Comparison of ENCODE assay signal across 8 cellular contexts in genomic region chr2:224922142-224922727, GRCh38.
DNase-seq lines count a peak whose midpoint lies in the region; ATAC-seq, FAIRE-seq and TF ChIP-seq lines count a peak whose summit lies in the region.

No MANE protein-coding gene starts in this region.

- intact Hi-C loops in uterus (cut with DNase I; ENCODE audit: low total_unique reads) = no loop called here

- H3K27ac Mint-ChIP-seq in HFFc6 (peak overlapping the region; percentile 34), mesothelial cell of epicardium (no peak overlapping the region)

- TF ChIP-seq POLR2A in uterus (IDR thresholded peaks at IDR 0.05) = no peak

- no peak overlapping the region for H3K27ac ChIP-seq in uterus

- H3K9me3 Mint-ChIP-seq in HFFc6 (no peaks in the 10 kb centered on the region), mesothelial cell of epicardium (no peaks in the 10 kb centered on the region)

- H3K27me3 ChIP-seq in uterus = no peaks in the 10 kb centered on the region

- no peaks in the 10 kb centered on the region for H3K9me3 ChIP-seq in uterus

- H3K4me1 ChIP-seq in uterus = no peaks in the 10 kb centered on the region

- H3K36me3 Mint-ChIP-seq in HFFc6 (ENCODE audit: low read depth) (peaks cover 19% of the 10 kb centered on the region), mesothelial cell of epicardium (no peaks in the 10 kb centered on the region)

- H3K4me1 Mint-ChIP-seq in HFFc6 (ENCODE audit: low read depth) (peaks cover 36% of the 10 kb centered on the region), mesothelial cell of epicardium (no peaks in the 10 kb centered on the region)

- FAIRE-seq in islet of Langerhans (lab: Jason Lieb, UNC) (peak; percentile 30), urothelium cell line (lab: Jason Lieb, UNC) (no peak)

- peak; percentile 65 for ATAC-seq in GM18508 (IDR thresholded peaks at IDR 0.05; ENCODE audit: insufficient read depth, unreplicated experiment)

- no peak for TF ChIP-seq CTCF in HFFc6 (IDR thresholded peaks at IDR 0.05)
- TF ChIP-seq CTCF in mesothelial cell of epicardium (IDR thresholded peaks at IDR 0.05; ENCODE audit: unreplicated experiment) = no peak
- TF ChIP-seq CTCF in uterus (IDR thresholded peaks at IDR 0.05) = no peak

- DNase-seq in HFFc6 (no peak), MV-4-11 (lab: John Stamatoyannopoulos, UW) (peak; percentile 99), mesothelial cell of epicardium (ENCODE audit: low spot score in 2 of 2, unreplicated experiment in 2 of 2) (no peak), uterus (no peak), kidney glomerular epithelial cell (lab: John Stamatoyannopoulos, UW) (no peak), urothelium cell line (ENCODE audit: low spot score) (no peak)

- H3K4me3 ChIP-seq in uterus = no peak overlapping the region

- H3K27me3 Mint-ChIP-seq in HFFc6 (ENCODE audit: insufficient read depth) (no peaks in the 10 kb centered on the region), mesothelial cell of epicardium (ENCODE audit: low read depth) (no peaks in the 10 kb centered on the region)

- H3K36me3 ChIP-seq in uterus = no peaks in the 10 kb centered on the region

- H3K4me3 Mint-ChIP-seq in HFFc6 = no peak overlapping the region
- no peak overlapping the region for H3K4me3 Mint-ChIP-seq in mesothelial cell of epicardium
